7 cellular contexts compared by ENCODE assay signal in genomic region chrX:133776072-133776471, GRCh38.
DNase-seq lines count a peak whose midpoint lies in the region; ATAC-seq and TF ChIP-seq lines count a peak whose summit lies in the region.

No MANE protein-coding gene starts in this region.

- H3K4me2 ChIP-seq in PC-9, result no peak overlapping the region

- no peaks in the 10 kb centered on the region for H3K9me3 ChIP-seq in PC-9 (ENCODE audit: insufficient read depth, low read depth)
- no peaks in the 10 kb centered on the region for H3K9me3 ChIP-seq in prostate gland

- no peak overlapping the region for H2AFZ ChIP-seq in PC-9

- no peaks in the 10 kb centered on the region for H4K20me1 ChIP-seq in PC-9 (ENCODE audit: insufficient read depth)

- H3K4me1 ChIP-seq in PC-9 (replicated peaks; ENCODE audit: insufficient read depth) (no peaks in the 10 kb centered on the region), prostate gland (replicated peaks) (no peaks in the 10 kb centered on the region)

- ATAC-seq in GM19455 (IDR thresholded peaks at IDR 0.05; ENCODE audit: unreplicated experiment), result no peak

- intact Hi-C loops in PC-9 (cut with micrococcal nuclease; ENCODE audit: unreplicated experiment) (loop anchor here (1.0 kb wide), 1 partner anchor 78 kb away; no protein-coding TSS in a partner anchor), prostate gland (cut with DNase I) (no loop called here)

- H3F3A ChIP-seq in PC-9 (ENCODE audit: insufficient read depth, low read depth), result no peaks in the 10 kb centered on the region

- in situ Hi-C loops in GM13976 (cut with MboI; ENCODE audit: low sequenced_read_pairs, unreplicated experiment), result no loop called here

- DNase-seq in GM13976 (ENCODE audit: low spot score) (peak; percentile 6), PC-9 (peak in 1 of 2 experiments; percentile 10), cardiac fibroblast (ENCODE audit: low read depth in 2 of 2) (no peak), pons (ENCODE audit: low spot score) (peak; percentile 12), prostate gland (ENCODE audit: low spot score) (no peak), middle frontal gyrus (ENCODE audit: extremely low spot score, low spot score) (no peak)

- H3K27me3 ChIP-seq in PC-9 (ENCODE audit: insufficient read depth, low read depth) (no peaks in the 10 kb centered on the region), prostate gland (replicated peaks; ENCODE audit: insufficient read depth) (no peaks in the 10 kb centered on the region)

- H3K79me2 ChIP-seq in PC-9 (ENCODE audit: low read depth), result no peaks in the 10 kb centered on the region

- POLR2A ChIA-PET in PC-9 (lab: Charles Lee; ENCODE audit: unreplicated experiment), result no interaction called here

- no peak overlapping the region for H3K4me3 ChIP-seq in PC-9
- H3K4me3 ChIP-seq in cardiac fibroblast (replicated peaks in 1 of 2; ENCODE audit: low read depth in 2 of 2, low read length in 2 of 2), result no peak overlapping the region
- H3K4me3 ChIP-seq in prostate gland, result no peak overlapping the region

- H3K27ac ChIP-seq in PC-9 (no peak overlapping the region), prostate gland (no peak overlapping the region)

- CTCF ChIA-PET in PC-9 (lab: Charles Lee), result no interaction called here

- H3K9me2 ChIP-seq in PC-9 (ENCODE audit: insufficient read depth), result no peaks in the 10 kb centered on the region

- no peak for TF ChIP-seq POLR2A in prostate gland (IDR thresholded peaks at IDR 0.05)

- H3K36me3 ChIP-seq in PC-9 (ENCODE audit: low read depth), result no peaks in the 10 kb centered on the region
- H3K36me3 ChIP-seq in prostate gland, result no peaks in the 10 kb centered on the region

- no TSS peak for BruUV-seq in PC-9 (replicated peaks; lab: Mats Ljungman, UMichigan)

- 72% methylated on average over 7 of the region's 7 CpGs for WGBS in prostate gland

- TF ChIP-seq CTCF in GM13976 (IDR thresholded peaks at IDR 0.05; ENCODE audit: borderline replicate concordance, control extremely low read depth, extremely low read depth, insufficient read depth, missing control alignments), result peak; percentile 35
- peak; percentile 64 for TF ChIP-seq CTCF in PC-9 (conservative IDR thresholded peaks at IDR 0.05)
- TF ChIP-seq CTCF in cardiac fibroblast (IDR thresholded peaks at IDR 0.05; ENCODE audit: low read depth, low read length), result peak; percentile 37
- TF ChIP-seq CTCF in prostate gland (IDR thresholded peaks at IDR 0.05), result no peak

Comparison
In these comparisons a context has a peak if more than half of its experiments do, and no peak if none do; other contexts are left out.
1. DNase-seq: peak in GM13976 (single experiment) and pons (single experiment); none in cardiac fibroblast (0 of 2), prostate gland (single experiment) and middle frontal gyrus (single experiment).
2. CTCF ChIP-seq: peak in GM13976 (single experiment), PC-9 (single experiment) and cardiac fibroblast (single experiment); none in prostate gland (0 of 4).